Comparison of ENCODE assay signal across 8 cellular contexts in the genomic region with DNA sequence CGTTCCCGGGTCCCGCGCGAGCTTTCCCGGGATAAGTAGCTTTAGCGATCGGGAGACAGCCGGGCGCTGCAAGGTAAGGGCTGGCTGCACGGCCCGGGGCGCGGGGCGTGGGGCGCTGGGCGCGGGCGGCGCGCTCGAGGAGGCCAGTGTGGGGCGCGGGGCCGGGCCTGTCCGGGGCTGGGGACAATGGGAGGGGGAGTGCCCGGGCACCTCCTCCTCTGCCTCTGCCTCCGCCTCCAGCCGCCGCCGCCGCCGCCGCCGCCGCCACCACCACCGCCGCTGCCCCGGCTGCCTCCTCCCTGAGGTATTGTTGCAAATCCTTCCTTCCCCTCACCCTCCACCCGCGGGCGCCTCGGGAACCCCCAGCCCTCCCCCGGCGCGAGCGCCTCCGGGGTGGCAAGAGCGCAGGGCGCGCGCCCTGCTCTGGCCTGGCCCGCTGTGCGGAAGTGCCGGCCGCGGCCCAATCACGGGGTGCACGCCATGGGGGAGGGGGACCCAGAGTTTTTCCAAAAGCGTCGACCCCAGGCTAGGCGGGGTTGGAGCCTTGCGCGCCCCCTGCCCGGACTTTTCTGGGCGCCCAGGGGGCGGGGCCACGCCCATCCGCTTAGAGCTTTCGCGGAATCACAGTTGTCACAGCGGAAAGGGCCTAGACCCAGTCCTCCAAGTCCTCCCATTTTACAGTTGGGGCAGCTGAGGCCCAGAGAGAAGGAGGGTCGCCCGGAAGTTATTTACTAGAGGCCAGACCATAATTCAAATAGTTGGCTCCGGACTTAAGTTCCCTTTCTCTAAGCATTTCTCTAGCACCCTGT. TPM values are rescaled to one million over a fixed set of nuclear protein-coding genes. Genes with fewer than 3 reads are reported as not detected.
DNase-seq lines count a peak whose midpoint lies in the region; ATAC-seq, FAIRE-seq and TF ChIP-seq lines count a peak whose summit lies in the region.

A gene with protein sequence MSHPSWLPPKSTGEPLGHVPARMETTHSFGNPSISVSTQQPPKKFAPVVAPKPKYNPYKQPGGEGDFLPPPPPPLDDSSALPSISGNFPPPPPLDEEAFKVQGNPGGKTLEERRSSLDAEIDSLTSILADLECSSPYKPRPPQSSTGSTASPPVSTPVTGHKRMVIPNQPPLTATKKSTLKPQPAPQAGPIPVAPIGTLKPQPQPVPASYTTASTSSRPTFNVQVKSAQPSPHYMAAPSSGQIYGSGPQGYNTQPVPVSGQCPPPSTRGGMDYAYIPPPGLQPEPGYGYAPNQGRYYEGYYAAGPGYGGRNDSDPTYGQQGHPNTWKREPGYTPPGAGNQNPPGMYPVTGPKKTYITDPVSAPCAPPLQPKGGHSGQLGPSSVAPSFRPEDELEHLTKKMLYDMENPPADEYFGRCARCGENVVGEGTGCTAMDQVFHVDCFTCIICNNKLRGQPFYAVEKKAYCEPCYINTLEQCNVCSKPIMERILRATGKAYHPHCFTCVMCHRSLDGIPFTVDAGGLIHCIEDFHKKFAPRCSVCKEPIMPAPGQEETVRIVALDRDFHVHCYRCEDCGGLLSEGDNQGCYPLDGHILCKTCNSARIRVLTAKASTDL (plus strand): TSS at position 209 of the 809 bp plus-strand sequence. CDS start 251,964 bp downstream, outside the sequence.

- H3K4me3 ChIP-seq in H1 (ENCODE audit: extremely low read depth in 1 of 4, insufficient read depth in 2 of 4, low read depth in 3 of 4, low read length in 4 of 4), result peak within 1 kb of the TSS; percentile 58 to 97 (median 69)
- peak within 1 kb of the TSS; percentile 79 for H3K4me3 ChIP-seq in mesendoderm (ENCODE audit: low read length)

- peaks cover 0 to 1% of the 10 kb centered on the region in 2 experiments for H4K20me1 ChIP-seq in H1 (replicated peaks in 1 of 2; ENCODE audit: control insufficient read depth in 1 of 2, insufficient read depth in 2 of 2, low read length in 2 of 2)

- H3K18ac ChIP-seq in H1 (ENCODE audit: extremely low read depth, low read length) (peak within 1 kb of the TSS; percentile 76; the same call in 1 of the 2 replicates), mesendoderm (ENCODE audit: low read length) (peak within 1 kb of the TSS; percentile 94)

- peak within 1 kb of the TSS; percentile 18 for H4K91ac ChIP-seq in H1 (replicated peaks; ENCODE audit: insufficient read length, low read length)

- peak in 1 of 2 experiments; percentile 68; a peak in 1 of 3 replicates for TF ChIP-seq EP300 in H1 (IDR thresholded peaks at IDR 0.05; ENCODE audit: borderline replicate concordance in 1 of 2, low read depth in 2 of 2, low read length in 2 of 2)

- no peak within 1 kb of the TSS for H3K23ac ChIP-seq in H1 (ENCODE audit: insufficient read length)
- H3K23ac ChIP-seq in mesendoderm (ENCODE audit: low read length), result peak within 1 kb of the TSS; percentile 29

- WGBS in H1 (ENCODE audit: extremely low coverage in 1 of 2, insufficient coverage in 1 of 2, insufficient read length in 1 of 2, insufficient replicate concordance in 2 of 2, low coverage in 1 of 2, low lambda C conversion rate in 2 of 2, missing lambda C conversion rate in 1 of 2), 2 experiments, result 0% methylated on average over 23 of the region's 75 CpGs; no CpG with 5 or more reads in 1 of the 2 experiments
- WGBS in mesendoderm (ENCODE audit: extremely low coverage, insufficient coverage, low lambda C conversion rate), result no CpG with 5 or more reads among the region's 75 CpGs

- H2BK120ac ChIP-seq in H1 (replicated peaks; ENCODE audit: low read depth, low read length), result peak within 1 kb of the TSS; percentile 66
- H2BK120ac ChIP-seq in mesendoderm (ENCODE audit: low read depth, low read length), result peak within 1 kb of the TSS; percentile 70

- H3K9ac ChIP-seq in H1 (replicated peaks in 1 of 4; ENCODE audit: extremely low read depth in 1 of 4, low read depth in 3 of 4, low read length in 3 of 4) (peak within 1 kb of the TSS; percentile 83 to 89 (median 86)), mesendoderm (ENCODE audit: low read length) (peak within 1 kb of the TSS; percentile 89)

- FAIRE-seq in H1 (lab: Jason Lieb, UNC), result no peak

- H2BK20ac ChIP-seq in H1 (ENCODE audit: low read length), result no peak within 1 kb of the TSS

- H3K9me3 ChIP-seq in H1 (ENCODE audit: insufficient read depth in 2 of 2, low read depth in 1 of 2, low read length in 1 of 2), result no peaks in the 10 kb centered on the region

- H3K4ac ChIP-seq in H1 (replicated peaks; ENCODE audit: insufficient read length, low read depth, low read length), result peak within 1 kb of the TSS; percentile 57
- H3K4ac ChIP-seq in mesendoderm (ENCODE audit: low read depth, low read length), result peak within 1 kb of the TSS; percentile 66

- no peak within 1 kb of the TSS for H2AFZ ChIP-seq in H1 (ENCODE audit: low read length)

- H3K36me3 ChIP-seq in H1 (ENCODE audit: control insufficient read depth in 2 of 4, insufficient read depth in 4 of 4, low read length in 3 of 4) (no peaks in the 10 kb centered on the region), mesendoderm (ENCODE audit: control insufficient read depth, insufficient read depth, low read length) (no peaks in the 10 kb centered on the region)

- DNase-seq in NCI-H748 (lab: John Stamatoyannopoulos, UW; ENCODE audit: unreplicated experiment), result peak; percentile 31
- DNase-seq in NCI-H748 treated with DMSO at 0.1 percent for 48 hours (lab: John Stamatoyannopoulos, UW), result no peak
- DNase-seq in NCI-H510A treated with DMSO at 0.1 percent for 48 hours (lab: John Stamatoyannopoulos, UW), result peak; percentile 62
- peak; percentile 68 to 70 for DNase-seq in activated CD8-positive, alpha-beta memory T cell treated with anti-CD3 and anti-CD28 coated beads for 4 hours (ENCODE audit: low read depth in 2 of 2)
- peak; percentile 31 to 84 for DNase-seq in H1 (ENCODE audit: low read depth in 1 of 2, low spot score in 2 of 2)
- peak; percentile 86 for DNase-seq in mesendoderm
- peak; percentile 75 for DNase-seq in stimulated activated CD8-positive, alpha-beta memory T cell treated with anti-CD3 and anti-CD28 coated beads, Interleukin-12 subunit alpha, Interleukin-12 subunit beta, amount 100 ng/mL, for 4 hours (ENCODE audit: low read depth)

- H3K4me1 ChIP-seq in H1 (replicated peaks in 1 of 4; ENCODE audit: control insufficient read depth in 3 of 4, insufficient read depth in 4 of 4, low read length in 3 of 4), result peaks cover 4 to 13% (median 6%) of the 10 kb centered on the region in 4 experiments; a peak in 6 of 7 replicates
- peaks cover 9% of the 10 kb centered on the region for H3K4me1 ChIP-seq in mesendoderm (ENCODE audit: control insufficient read depth, low read depth, low read length)

- H2BK12ac ChIP-seq in H1 (ENCODE audit: low read depth, low read length), result peak within 1 kb of the TSS; percentile 93

- H3K56ac ChIP-seq in H1 (replicated peaks; ENCODE audit: insufficient read length, low read depth, low read length) (peak within 1 kb of the TSS; percentile 63), mesendoderm (ENCODE audit: low read length) (peak within 1 kb of the TSS; percentile 92)

- ATAC-seq in HG02884 (IDR thresholded peaks at IDR 0.05; ENCODE audit: unreplicated experiment), result peak; percentile 67

- H2AK5ac ChIP-seq in H1 (ENCODE audit: low read depth, low read length) (peak within 1 kb of the TSS; percentile 87), mesendoderm (ENCODE audit: low read length) (peak within 1 kb of the TSS; percentile 83)

- H3K14ac ChIP-seq in H1 (ENCODE audit: insufficient read length), result no peak within 1 kb of the TSS

- peak within 1 kb of the TSS; percentile 46 for H4K5ac ChIP-seq in H1 (ENCODE audit: insufficient read length, low read depth, low read length)
- peak within 1 kb of the TSS; percentile 16 for H4K5ac ChIP-seq in mesendoderm (ENCODE audit: low read length)

- POLR2A ChIA-PET in H1 (lab: Charles Lee; ENCODE audit: partially characterized antibody), result interaction anchor here (0.6 to 3.3 kb wide), 60 partner anchors 8 to 950 kb away, joined by 3 to 19 read pairs (median 4); a partner anchor contains a TSS

- H3K79me2 ChIP-seq in H1 (ENCODE audit: control insufficient read depth in 1 of 2, insufficient read depth in 2 of 2, low read length in 2 of 2) (peaks cover 0 to 38% of the 10 kb centered on the region in 2 experiments; a peak in 2 of 4 replicates), mesendoderm (ENCODE audit: control insufficient read depth, insufficient read depth, low read length) (peaks cover 29% of the 10 kb centered on the region)

- H4K8ac ChIP-seq in H1 (ENCODE audit: extremely low read depth, insufficient read depth, low read length) (peak within 1 kb of the TSS; percentile 99), mesendoderm (ENCODE audit: low read depth, low read length) (peak within 1 kb of the TSS; percentile 90)

- peaks cover 9% of the 10 kb centered on the region; the same call in 1 of the 2 replicates for H3K79me1 ChIP-seq in H1 (ENCODE audit: low read depth, low read length)
- peaks cover 20% of the 10 kb centered on the region for H3K79me1 ChIP-seq in mesendoderm (ENCODE audit: low read length)

- H2BK15ac ChIP-seq in H1 (ENCODE audit: low read length) (peak within 1 kb of the TSS; percentile 1; the same call in 1 of the 2 replicates), mesendoderm (replicated peaks; ENCODE audit: low read depth) (peak within 1 kb of the TSS; percentile 20)

- TF ChIP-seq POLR2A in H1 (IDR thresholded peaks at IDR 0.05; ENCODE audit: control extremely low read depth in 1 of 2, low read depth in 2 of 2, low read length in 2 of 2), result peak; percentile 62 to 79

- peak in 1 of 3 experiments; percentile 19; a peak in 1 of 4 replicates for TF ChIP-seq CTCF in H1 (IDR thresholded peaks at IDR 0.05; ENCODE audit: control extremely low read depth in 1 of 3, insufficient read depth in 1 of 3, low read depth in 1 of 3, low read length in 3 of 3)

- H3K27me3 ChIP-seq in H1 (replicated peaks in 1 of 4; ENCODE audit: control insufficient read depth in 3 of 4, extremely low read depth in 1 of 4, insufficient read depth in 3 of 4, low read length in 3 of 4) (no peaks in the 10 kb centered on the region), mesendoderm (ENCODE audit: insufficient read depth, low read length, poor library complexity) (no peaks in the 10 kb centered on the region)

- H3K27ac ChIP-seq in H1 (ENCODE audit: low read depth, low read length) (peak within 1 kb of the TSS; percentile 84; the same call in 1 of the 2 replicates), mesendoderm (ENCODE audit: low read depth, low read length) (peak within 1 kb of the TSS; percentile 93)

- H3K23me2 ChIP-seq in H1 (ENCODE audit: low read depth, low read length), result peaks cover 13% of the 10 kb centered on the region; the same call in 1 of the 2 replicates

- H3K4me2 ChIP-seq in H1 (ENCODE audit: insufficient read depth in 1 of 2, low read depth in 2 of 2, low read length in 2 of 2), result peak within 1 kb of the TSS; percentile 80 to 94
- H3K4me2 ChIP-seq in mesendoderm (ENCODE audit: low read length), result peak within 1 kb of the TSS; percentile 93

- TF ChIP-seq RAD21 in H1 (IDR thresholded peaks at IDR 0.05 in 1 of 2, conservative IDR thresholded peaks at IDR 0.05 in 1 of 2; ENCODE audit: low read depth in 2 of 2, low read length in 2 of 2), result peak; percentile 23 to 36; a peak in 2 of 4 replicates

- peak within 1 kb of the TSS; percentile 85 for H2BK5ac ChIP-seq in H1 (ENCODE audit: low read depth, low read length)
- peak within 1 kb of the TSS; percentile 74 for H2BK5ac ChIP-seq in mesendoderm (ENCODE audit: low read length)

- CTCF ChIA-PET in H1 (lab: Charles Lee; ENCODE audit: partially characterized antibody), result interaction anchor here (1.0 to 3.1 kb wide), 9 partner anchors 46 to 532 kb away, joined by 3 to 16 read pairs (median 4); a partner anchor contains a TSS

RNA-seq across cellular contexts. Expression of the gene that starts here (rescaled TPM):
- 53.3 and 60.2 TPM in 2 replicates for total RNA-seq in H1 (2021; fragmentation: NEBNext Ultra II Directional; extraction: Animal tissue kit (Norgen Biotek cat#: 25700))
- polyA plus RNA-seq in H1 (2011; rRNA removed), result 10.0 and 12.1 TPM in 2 replicates
- 6.2 TPM for polyA plus RNA-seq in H1 (2011; cell fraction: cytosol; rRNA removed)
- polyA plus RNA-seq in H1 (2011; cell fraction: nucleus; rRNA removed), result 78.5 TPM
- 6.5 to 12.8 TPM (median 11.1 TPM) in 4 replicates for polyA plus RNA-seq in H1 (2012, experiment 1 of 2)
- polyA plus RNA-seq in H1 (2012, experiment 2 of 2), result 1.8 TPM
- 17.2 TPM for polyA plus RNA-seq in H1 (2013, experiment 1 of 2)
- 12.6 TPM for polyA plus RNA-seq in H1 (2013, experiment 2 of 2)
- polyA minus RNA-seq in H1 (2011; rRNA and poly(A)+ RNA removed), result 222 and 238 TPM in 2 replicates
- 46.1 TPM for polyA minus RNA-seq in H1 (2011; cell fraction: cytosol; rRNA and poly(A)+ RNA removed)
- polyA minus RNA-seq in H1 (2011; cell fraction: nucleus; rRNA and poly(A)+ RNA removed), result 162 TPM
- 30.8 TPM for polyA plus RNA-seq in mesendoderm (2013, experiment 1 of 2)
- polyA plus RNA-seq in mesendoderm (2013, experiment 2 of 2), result 28.3 TPM
